In the genomic region with DNA sequence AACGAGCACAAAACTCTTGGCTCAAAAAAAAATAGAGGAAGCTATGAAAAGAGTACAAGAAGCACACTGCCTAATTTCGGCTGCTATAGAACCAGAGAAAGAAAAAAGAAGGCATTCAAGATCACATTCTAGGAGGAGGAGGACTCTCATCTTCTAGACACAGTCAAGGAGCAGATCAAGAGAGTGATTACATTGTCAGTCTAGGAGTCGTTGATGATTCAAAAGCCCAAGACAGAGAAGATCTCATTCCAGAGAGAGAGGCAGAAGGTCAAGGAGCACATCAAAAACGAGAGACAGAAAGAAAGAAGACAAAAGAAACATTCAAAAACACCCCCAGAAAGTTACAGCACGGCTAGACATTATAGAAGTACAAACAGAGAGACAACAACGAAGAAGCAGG, we compare ENCODE assay signal across 23 cellular contexts.
"Had no signal": no experiment of that assay in that cellular context is flagged by ENCODE, and none has a peak within 500 bp of the region (broad histone marks: within the 10 kb centered on the region; RNA-seq: fewer than 3 reads in every experiment).

No MANE protein-coding gene starts in this region.

- DNase-seq: Karpas-422, KG1, MG63, NCI-H1092, NCI-H1105 treated with DMSO at 0.1 percent for 48 hours, NCI-H1417 treated with DMSO at 0.1 percent for 48 hours, NCI-H146, NCI-H1694 treated with DMSO at 0.1 percent for 48 hours, NCI-H1930, NCI-H2081, NCI-H2107, NCI-H2171, NCI-H226, NCI-H446, NCI-H510A, NCI-H524 treated with DMSO at 0.1 percent for 48 hours, NCI-H69, NCI-H774, Right ventricle myocardium superior, RPMI8226, SIG-M5, SK-N-SH, SW 1271 had no signal
